ENCODE assay signal across 13 cellular contexts in the genomic region with DNA sequence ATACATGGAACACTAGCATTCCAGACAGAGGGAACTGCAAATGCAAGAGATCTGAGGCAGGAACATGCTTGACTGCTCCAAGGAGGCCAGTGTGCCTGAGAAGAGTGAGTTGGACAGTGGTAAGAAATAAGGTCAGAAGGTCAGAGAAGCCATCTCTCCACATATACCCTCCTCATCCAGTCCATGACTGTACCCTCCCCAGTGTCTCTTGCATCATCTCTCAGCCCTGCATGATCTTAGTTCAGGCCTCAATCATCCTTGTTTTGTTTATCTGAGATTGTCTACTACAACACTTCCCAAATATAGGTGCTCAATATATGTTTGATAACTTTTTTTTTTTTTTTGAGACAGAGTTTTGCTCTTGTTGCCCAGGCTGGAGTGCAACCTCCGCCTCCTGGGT. TPM values are rescaled to one million over a fixed set of nuclear protein-coding genes. Genes with fewer than 3 reads are reported as not detected.
DNase-seq lines count a peak whose midpoint lies in the region; ATAC-seq and TF ChIP-seq lines count a peak whose summit lies in the region.
"Had no signal": no experiment of that assay in that cellular context is flagged by ENCODE, and none has a peak within 500 bp of the region (broad histone marks: within the 10 kb centered on the region; RNA-seq: fewer than 3 reads in every experiment).

No MANE protein-coding gene starts in this region.

- intact Hi-C loops in left lung (cut with DNase I), result no loop called here

- H3K27me3 Mint-ChIP-seq in stimulated activated naive CD8-positive, alpha-beta T cell treated with anti-CD3 and anti-CD28 coated beads, Interleukin-15, amount 100 ng/mL, for 72 hours, result no peaks in the 10 kb centered on the region
- H3K27me3 Mint-ChIP-seq in progenitor cell of endocrine pancreas, result no peaks in the 10 kb centered on the region
- H3K27me3 Mint-ChIP-seq: CD8-positive, alpha-beta memory T cell had no signal

- no peak overlapping the region for H3K27ac ChIP-seq in left lung
- no peak overlapping the region for H3K27ac ChIP-seq in foreskin keratinocyte
- H3K27ac ChIP-seq: HL-60 had no signal

- peaks cover 5% of the 10 kb centered on the region for H3K4me1 Mint-ChIP-seq in stimulated activated naive CD8-positive, alpha-beta T cell treated with anti-CD3 and anti-CD28 coated beads, Interleukin-15, amount 100 ng/mL, for 72 hours
- H3K4me1 Mint-ChIP-seq in progenitor cell of endocrine pancreas (ENCODE audit: low read depth), result peaks cover 5% of the 10 kb centered on the region
- H3K4me1 Mint-ChIP-seq: H9 had no signal

- H3K4me3 ChIP-seq in left lung, result no peak overlapping the region

- H3K9me3 ChIP-seq in left lung, result no peaks in the 10 kb centered on the region
- H3K9me3 ChIP-seq: Caco-2 had no signal

- H3K9me3 Mint-ChIP-seq in stimulated activated naive CD8-positive, alpha-beta T cell treated with anti-CD3 and anti-CD28 coated beads, Interleukin-15, amount 100 ng/mL, for 72 hours, result peaks cover 7 to 12% of the 10 kb centered on the region in 2 donors
- H3K9me3 Mint-ChIP-seq in progenitor cell of endocrine pancreas (ENCODE audit: low read depth), result peaks cover 6% of the 10 kb centered on the region

- DNase-seq in stimulated activated naive CD8-positive, alpha-beta T cell treated with anti-CD3 and anti-CD28 coated beads, Interleukin-15, amount 100 ng/mL, for 72 hours, result no peak
- no peak for DNase-seq in stimulated activated naive CD8-positive, alpha-beta T cell treated with anti-CD3 and anti-CD28 coated beads, Interleukin-15, Interleukin-2, amounts not matched to agents 100 U/mL and 50 U/mL, for 24 hours
- DNase-seq in left lung (no peak), progenitor cell of endocrine pancreas (ENCODE audit: low spot score, unreplicated experiment) (no peak), foreskin keratinocyte (no peak)
- DNase-seq: Caco-2; CD8-positive, alpha-beta memory T cell; DND-41; GDM1; GOT3; H9 had no signal

- H3K27me3 ChIP-seq in left lung, result no peaks in the 10 kb centered on the region
- no peaks in the 10 kb centered on the region for H3K27me3 ChIP-seq in foreskin keratinocyte

- peak; percentile 20 for ATAC-seq in stimulated activated naive CD8-positive, alpha-beta T cell treated with anti-CD3 and anti-CD28 coated beads, Interleukin-15, amount 100 ng/mL, for 72 hours
- ATAC-seq in stimulated activated naive CD8-positive, alpha-beta T cell treated with anti-CD3 and anti-CD28 coated beads, Interleukin-15, Interleukin-2, amounts not matched to agents 100 U/mL and 50 U/mL, for 24 hours, result no peak
- ATAC-seq in left lung, result peak; percentile 21
- no peak for ATAC-seq in HG03520 (IDR thresholded peaks at IDR 0.05; ENCODE audit: unreplicated experiment)
- ATAC-seq in foreskin keratinocyte, result no peak

- H3K4me3 Mint-ChIP-seq in stimulated activated naive CD8-positive, alpha-beta T cell treated with anti-CD3 and anti-CD28 coated beads, Interleukin-15, amount 100 ng/mL, for 72 hours, result no peak overlapping the region
- no peak overlapping the region for H3K4me3 Mint-ChIP-seq in progenitor cell of endocrine pancreas (ENCODE audit: low read depth)
- H3K4me3 Mint-ChIP-seq: H9 had no signal

- H3K4me1 ChIP-seq in left lung (peaks cover 0 to 9% of the 10 kb centered on the region in 2 donors), foreskin keratinocyte (peaks cover 6% of the 10 kb centered on the region)
- H3K4me1 ChIP-seq: Caco-2 had no signal

- peaks cover 0 to 34% of the 10 kb centered on the region in 2 donors for H3K36me3 ChIP-seq in left lung

- TF ChIP-seq CTCF in left lung (IDR thresholded peaks at IDR 0.05), result no peak
- TF ChIP-seq CTCF in progenitor cell of endocrine pancreas (IDR thresholded peaks at IDR 0.05; ENCODE audit: unreplicated experiment), result no peak
- TF ChIP-seq CTCF in foreskin keratinocyte (conservative IDR thresholded peaks at IDR 0.05), result no peak

- H3K27ac Mint-ChIP-seq in stimulated activated naive CD8-positive, alpha-beta T cell treated with anti-CD3 and anti-CD28 coated beads, Interleukin-15, amount 100 ng/mL, for 72 hours, result no peak overlapping the region
- H3K27ac Mint-ChIP-seq in progenitor cell of endocrine pancreas, result peak overlapping the region; percentile 1

- peaks cover 2% of the 10 kb centered on the region for H3K36me3 Mint-ChIP-seq in progenitor cell of endocrine pancreas (ENCODE audit: insufficient read depth)

RNA-seq across cellular contexts. Expression of a gene that starts 5.5 kb away (rescaled TPM):
- total RNA-seq in left lung (10 to 100 TPM; 43.5 to 55.1 TPM), progenitor cell of endocrine pancreas (69.1 and 72.3 TPM in 2 replicates), foreskin keratinocyte (81.3 and 89.3 TPM in 2 replicates)
- polyA plus RNA-seq in foreskin keratinocyte, result 76.7 and 78.6 TPM in 2 replicates

Comparison
In these comparisons a context has a peak if more than half of its experiments do, and no peak if none do; other contexts are left out.
1. ATAC-seq: peak in stimulated activated naive CD8-positive, alpha-beta T cell treated with anti-CD3 and anti-CD28 coated beads, Interleukin-15, amount 100 ng/mL, for 72 hours (single experiment) and left lung (single experiment); none in stimulated activated naive CD8-positive, alpha-beta T cell treated with anti-CD3 and anti-CD28 coated beads, Interleukin-15, Interleukin-2, amounts not matched to agents 100 U/mL and 50 U/mL, for 24 hours (single experiment), HG03520 (single experiment) and foreskin keratinocyte (single experiment).